In genomic region chr16:425082-425718, GRCh38 we compare ENCODE assay signal across 1 cellular context.
TF ChIP-seq lines count a peak whose summit lies in the region.

RAB11FIP3 (plus strand) TSS chr16:425649; CDS start chr16:426007, 358 bp downstream.

TF ChIP-seq in HCT116, 20 proteins besides CTCF, POLR2A, EP300 and RAD21 (continued from another document):
- TF ChIP-seq EGR1 (IDR thresholded peaks at IDR 0.05; ENCODE audit: low read depth), result 0 out of 2 replicates have a peak, but pooled peaks have one; percentile 18
- no peak for TF ChIP-seq ATF3 (IDR thresholded peaks at IDR 0.05)
- no peak for TF ChIP-seq ELF1 (IDR thresholded peaks at IDR 0.05; ENCODE audit: borderline replicate concordance, low read depth)
